In the genomic region with DNA sequence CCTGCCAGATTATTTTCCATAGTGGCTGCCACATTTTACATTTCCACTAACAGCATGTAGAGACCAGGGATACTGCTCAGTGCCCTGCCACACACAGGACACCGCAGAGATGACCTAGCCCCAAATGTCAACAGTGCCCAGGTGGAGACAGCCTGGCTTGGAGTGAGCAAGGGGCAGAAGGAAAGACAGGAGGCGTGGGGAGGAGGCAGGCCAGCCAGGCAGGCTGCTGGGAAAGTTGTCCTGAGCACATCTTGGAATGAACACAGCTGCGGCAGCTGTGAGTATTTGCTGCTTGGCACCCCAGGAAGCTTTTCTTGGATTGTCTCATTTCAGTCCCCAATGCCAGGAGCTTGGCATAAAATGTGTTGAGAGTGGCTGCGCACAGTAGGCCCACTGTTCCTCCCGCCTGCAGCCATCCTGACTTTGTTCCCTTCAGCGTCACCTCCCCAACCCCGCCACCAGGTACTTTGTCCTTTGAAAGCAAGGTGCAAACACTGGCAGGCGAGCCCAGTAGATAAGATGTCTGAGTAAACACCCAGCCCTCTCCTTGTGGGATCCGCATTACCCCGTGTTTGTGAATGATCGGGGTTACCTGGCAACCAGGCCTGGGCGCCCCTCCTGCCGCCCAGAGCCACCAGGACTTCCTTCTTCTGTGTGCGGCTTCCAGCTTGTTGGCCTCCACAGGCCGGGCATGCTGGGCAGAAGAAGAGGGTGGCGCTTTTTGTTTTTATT, we compare ENCODE assay signal across 10 cellular contexts.
DNase-seq lines count a peak whose midpoint lies in the region; ATAC-seq, FAIRE-seq and TF ChIP-seq lines count a peak whose summit lies in the region.
"Had no signal": no experiment of that assay in that cellular context is flagged by ENCODE, and none has a peak within 500 bp of the region (broad histone marks: within the 10 kb centered on the region; RNA-seq: fewer than 3 reads in every experiment).

No MANE protein-coding gene starts in this region.

- no peak overlapping the region for H3K27ac Mint-ChIP-seq in activated B cell treated with CpG ODN at 0.5 μM for 24 hours
- no peak overlapping the region for H3K27ac Mint-ChIP-seq in activated naive CD4-positive, alpha-beta T cell treated with anti-CD3 and anti-CD28 coated beads, Interleukin-2, amount 10 ng/mL, durations not matched to agents 7 days and 5 days

- TF ChIP-seq POLR2A in A549 (IDR thresholded peaks at IDR 0.05; ENCODE audit: low read length) (no peak), uterus (IDR thresholded peaks at IDR 0.05) (no peak)

- no peak for FAIRE-seq in A549 (lab: Jason Lieb, UNC)

- no peak overlapping the region for H3K4me3 Mint-ChIP-seq in activated B cell treated with CpG ODN at 0.5 μM for 24 hours
- no peak overlapping the region for H3K4me3 Mint-ChIP-seq in activated naive CD4-positive, alpha-beta T cell treated with anti-CD3 and anti-CD28 coated beads, Interleukin-2, amount 10 ng/mL, durations not matched to agents 7 days and 5 days

- no peak overlapping the region for H3K4me3 ChIP-seq in A549
- H3K4me3 ChIP-seq in lower lobe of right lung: no peak overlapping the region
- no peak overlapping the region for H3K4me3 ChIP-seq in uterus

- no peaks in the 10 kb centered on the region for H3K27me3 Mint-ChIP-seq in activated B cell treated with CpG ODN at 0.5 μM for 24 hours
- no peaks in the 10 kb centered on the region for H3K27me3 Mint-ChIP-seq in activated naive CD4-positive, alpha-beta T cell treated with anti-CD3 and anti-CD28 coated beads, Interleukin-2, amount 10 ng/mL, durations not matched to agents 7 days and 5 days

- peak overlapping the region; percentile 65 to 79; a peak in 5 of 6 replicates for H3K27ac ChIP-seq in A549
- H3K27ac ChIP-seq in lower lobe of right lung: peak overlapping the region; percentile 69
- no peak overlapping the region for H3K27ac ChIP-seq in uterus

- no peak; a peak in 1 of 5 replicates for TF ChIP-seq EP300 in A549 (IDR thresholded peaks at IDR 0.05)

- no peak for TF ChIP-seq RAD21 in A549 (conservative IDR thresholded peaks at IDR 0.05 in 1 of 2, IDR thresholded peaks at IDR 0.05 in 1 of 2)

- intact Hi-C loops in activated B cell treated with CpG ODN at 0.5 μM for 24 hours (cut with micrococcal nuclease) (no loop called here), lower lobe of right lung (cut with DNase I) (no loop called here), uterus (cut with DNase I; ENCODE audit: low total_unique reads) (no loop called here)

- no peaks in the 10 kb centered on the region for H3K36me3 ChIP-seq in lower lobe of right lung
- H3K36me3 ChIP-seq in uterus: no peaks in the 10 kb centered on the region

- H3K9me3 Mint-ChIP-seq in activated B cell treated with CpG ODN at 0.5 μM for 24 hours: no peaks in the 10 kb centered on the region
- peaks cover 3% of the 10 kb centered on the region for H3K9me3 Mint-ChIP-seq in activated naive CD4-positive, alpha-beta T cell treated with anti-CD3 and anti-CD28 coated beads, Interleukin-2, amount 10 ng/mL, durations not matched to agents 7 days and 5 days

- H3K4me2 ChIP-seq in A549: peak overlapping the region; percentile 67
- H3K4me2 ChIP-seq: SK-N-SH had no signal

- peaks cover 36% of the 10 kb centered on the region for H3K4me1 Mint-ChIP-seq in activated B cell treated with CpG ODN at 0.5 μM for 24 hours
- peaks cover 9% of the 10 kb centered on the region for H3K4me1 Mint-ChIP-seq in activated naive CD4-positive, alpha-beta T cell treated with anti-CD3 and anti-CD28 coated beads, Interleukin-2, amount 10 ng/mL, durations not matched to agents 7 days and 5 days

- CTCF ChIA-PET in A549 (lab: Yijun Ruan, JAX): interaction anchor here (1.2 to 1.9 kb wide), 3 partner anchors 10 to 155 kb away, joined by 3 to 8 read pairs (median 4); no protein-coding TSS in a partner anchor
- CTCF ChIA-PET in activated B cell treated with CpG ODN at 0.5 μM for 24 hours (lab: Charles Lee): interaction anchor here (1.2 kb wide), 1 partner anchor 154 kb away, joined by 4 read pairs; no protein-coding TSS in a partner anchor
- CTCF ChIA-PET in activated naive CD4-positive, alpha-beta T cell treated with anti-CD3 and anti-CD28 coated beads, Interleukin-2, amount 10 ng/mL, durations not matched to agents 7 days and 5 days (lab: Charles Lee): no interaction called here

- H3K27me3 ChIP-seq in lower lobe of right lung (ENCODE audit: low read depth) (no peaks in the 10 kb centered on the region), uterus (no peaks in the 10 kb centered on the region)

- no peak for TF ChIP-seq CTCF in A549 (IDR thresholded peaks at IDR 0.05)
- TF ChIP-seq CTCF in activated B cell treated with CpG ODN at 0.5 μM for 24 hours (IDR thresholded peaks at IDR 0.05): no peak
- no peak for TF ChIP-seq CTCF in lower lobe of right lung (IDR thresholded peaks at IDR 0.05)
- no peak for TF ChIP-seq CTCF in uterus (IDR thresholded peaks at IDR 0.05)

- no peaks in the 10 kb centered on the region for H3K36me3 Mint-ChIP-seq in activated B cell treated with CpG ODN at 0.5 μM for 24 hours (ENCODE audit: low read depth)
- H3K36me3 Mint-ChIP-seq in activated naive CD4-positive, alpha-beta T cell treated with anti-CD3 and anti-CD28 coated beads, Interleukin-2, amount 10 ng/mL, durations not matched to agents 7 days and 5 days: no peaks in the 10 kb centered on the region

- ATAC-seq in A549 (peak; percentile 79 to 84), activated B cell treated with CpG ODN at 0.5 μM for 24 hours (ENCODE audit: low read depth) (peak; percentile 47), lower lobe of right lung (peak; percentile 96)

- H3K4me1 ChIP-seq in A549 (peaks cover 98% of the 10 kb centered on the region), lower lobe of right lung (peaks cover 32% of the 10 kb centered on the region), uterus (no peaks in the 10 kb centered on the region)

- 29% methylated on average over 16 of the region's 16 CpGs for WGBS in A549 (ENCODE audit: missing lambda C conversion rate)

- no peaks in the 10 kb centered on the region for H3K9me3 ChIP-seq in A549
- H3K9me3 ChIP-seq in lower lobe of right lung: no peaks in the 10 kb centered on the region
- no peaks in the 10 kb centered on the region for H3K9me3 ChIP-seq in uterus
- H3K9me3 ChIP-seq: SK-N-SH had no signal

- POLR2A ChIA-PET in A549 (lab: Yijun Ruan, JAX) (interaction anchor here (0.6 kb wide), 1 partner anchor 90 kb away, joined by 3 read pairs; no protein-coding TSS in a partner anchor), activated B cell treated with CpG ODN at 0.5 μM for 24 hours (lab: Charles Lee) (no interaction called here)

- peak; percentile 82 to 86 for DNase-seq in A549 (ENCODE audit: low read depth in 1 of 2, low spot score in 1 of 2)
- peak; percentile 29 for DNase-seq in NCI-H1417 treated with DMSO at 0.1 percent for 48 hours (lab: John Stamatoyannopoulos, UW)
- no peak for DNase-seq in activated B cell treated with CpG ODN at 0.5 μM for 24 hours
- peak; percentile 87 for DNase-seq in lower lobe of right lung
- no peak for DNase-seq in NCI-H2227 (lab: John Stamatoyannopoulos, UW; ENCODE audit: unreplicated experiment)
- DNase-seq in uterus: no peak
- DNase-seq in AML-193 (lab: John Stamatoyannopoulos, UW): no peak
- no peak for DNase-seq in activated naive CD4-positive, alpha-beta T cell treated with anti-CD3 and anti-CD28 coated beads, Interleukin-2, amount 10 ng/mL, durations not matched to agents 7 days and 5 days
- DNase-seq: foreskin fibroblast, SK-N-SH had no signal

TF ChIP-seq in A549, 52 proteins besides CTCF, POLR2A, EP300 and RAD21:
- TF ChIP-seq TP53 (CRISPR knock-in tag; IDR thresholded peaks at IDR 0.05) (no peak), BHLHE40 (IDR thresholded peaks at IDR 0.05; ENCODE audit: low read depth, low read length) (no peak), FOSB (CRISPR knock-in tag; IDR thresholded peaks at IDR 0.05) (no peak), GATA3 (IDR thresholded peaks at IDR 0.05; ENCODE audit: borderline replicate concordance) (peak; percentile 45; the same call in 1 of the 2 replicates), MAZ (IDR thresholded peaks at IDR 0.05; ENCODE audit: borderline replicate concordance, low read depth, low read length) (no peak)

Comparison
In these comparisons a context has a peak if more than half of its experiments do, and no peak if none do; other contexts are left out.
1. DNase-seq: peak in A549 (2 of 2), NCI-H1417 treated with DMSO at 0.1 percent for 48 hours (single experiment) and lower lobe of right lung (single experiment); none in activated B cell treated with CpG ODN at 0.5 μM for 24 hours (single experiment), NCI-H2227 (single experiment), uterus (0 of 2), AML-193 (0 of 2) and activated naive CD4-positive, alpha-beta T cell treated with anti-CD3 and anti-CD28 coated beads, Interleukin-2, amount 10 ng/mL, durations not matched to agents 7 days and 5 days (single experiment).
2. H3K27ac ChIP-seq: peak in A549 (2 of 2) and lower lobe of right lung (single experiment); none in uterus (0 of 2).
3. Peak in every context shown above with its lines, with median percentiles within 50 percentile points of each other: ATAC-seq.